23 cellular contexts compared by ENCODE assay signal in genomic region chrX:9510980-9511379, GRCh38. TPM values are rescaled to one million over a fixed set of nuclear protein-coding genes. Genes with fewer than 3 reads are reported as not detected.
DNase-seq lines count a peak whose midpoint lies in the region; ATAC-seq, FAIRE-seq and TF ChIP-seq lines count a peak whose summit lies in the region.
"Had no signal": no experiment of that assay in that cellular context is flagged by ENCODE, and none has a peak within 500 bp of the region (broad histone marks: within the 10 kb centered on the region; RNA-seq: fewer than 3 reads in every experiment).

No MANE protein-coding gene starts in this region.

- H4K5ac ChIP-seq in IMR-90 (ENCODE audit: low read depth, low read length), result no peak overlapping the region

- H2AK5ac ChIP-seq in IMR-90 (ENCODE audit: low read depth, low read length), result no peak overlapping the region

- no peaks in the 10 kb centered on the region for H3K9me1 ChIP-seq in IMR-90 (ENCODE audit: insufficient read depth, low read length)

- H3K27ac ChIP-seq in HepG2 (ENCODE audit: extremely low read length, insufficient read depth, low read length) (no peak overlapping the region), right lobe of liver (no peak overlapping the region), IMR-90 (ENCODE audit: insufficient read depth, low read length) (no peak overlapping the region), small intestine (ENCODE audit: low read depth in 1 of 2, low read length in 1 of 2) (no peak overlapping the region)
- H3K27ac ChIP-seq: BLaER1 treated with 17β-estradiol and CSF1 and Interleukin-3, amounts not matched to agents 10 nM and 100 nM; C4-2B had no signal

- no peaks in the 10 kb centered on the region for H4K20me1 ChIP-seq in HepG2 (ENCODE audit: insufficient read depth, low read length)
- peaks cover 16% of the 10 kb centered on the region for H4K20me1 ChIP-seq in IMR-90 (ENCODE audit: insufficient read depth, low read length)

- H3K4me2 ChIP-seq in HepG2 (ENCODE audit: low read depth, low read length) (no peak overlapping the region), IMR-90 (ENCODE audit: low read depth, low read length) (no peak overlapping the region)
- H3K4me2 ChIP-seq: BLaER1 treated with 17β-estradiol and CSF1 and Interleukin-3, amounts not matched to agents 10 nM and 100 nM had no signal

- no peak overlapping the region for H3K56ac ChIP-seq in IMR-90 (ENCODE audit: extremely low read depth, insufficient read depth, low read length)

- CTCF ChIA-PET in HepG2 (lab: Yijun Ruan, JAX; ENCODE audit: low intra/inter-chr PET ratio, low total read pairs), result no interaction called here
- CTCF ChIA-PET in IMR-90 (lab: Yijun Ruan, JAX), result no interaction called here

- no peak for TF ChIP-seq POLR2A in HepG2 (IDR thresholded peaks at IDR 0.05; ENCODE audit: insufficient read depth in 1 of 2, low read depth in 2 of 2, low read length in 2 of 2)
- TF ChIP-seq POLR2A in right lobe of liver (IDR thresholded peaks at IDR 0.05), result no peak
- TF ChIP-seq POLR2A in IMR-90 (IDR thresholded peaks at IDR 0.05; ENCODE audit: low read depth, low read length), result no peak

- no peak overlapping the region for H3K14ac ChIP-seq in IMR-90 (replicated peaks; ENCODE audit: low read depth, low read length)

- H3K9me3 Mint-ChIP-seq in nephron progenitor cell, result peaks cover 62% of the 10 kb centered on the region
- H3K9me3 Mint-ChIP-seq: CD4-positive, alpha-beta T cell; CD8-positive, alpha-beta T cell had no signal

- H3K79me2 ChIP-seq in HepG2 (ENCODE audit: insufficient read depth, low read length), result peaks cover 9% of the 10 kb centered on the region

- H3K27me3 Mint-ChIP-seq in nephron progenitor cell (ENCODE audit: low read depth, poor library complexity), result no peaks in the 10 kb centered on the region
- H3K27me3 Mint-ChIP-seq: B cell; CD4-positive, alpha-beta T cell had no signal

- FAIRE-seq in HepG2 (lab: Jason Lieb, UNC), result no peak
- FAIRE-seq in small intestine (lab: Jason Lieb, UNC), result no peak
- FAIRE-seq: A204.1, D721Med, G401.6, GM12891, GM19239 had no signal

- peaks cover 6% of the 10 kb centered on the region for H3K4me1 ChIP-seq in HepG2 (ENCODE audit: insufficient read depth, low read length)
- no peaks in the 10 kb centered on the region for H3K4me1 ChIP-seq in right lobe of liver
- no peaks in the 10 kb centered on the region for H3K4me1 ChIP-seq in IMR-90 (ENCODE audit: control insufficient read depth, insufficient read depth, low read length)
- no peaks in the 10 kb centered on the region for H3K4me1 ChIP-seq in small intestine (ENCODE audit: control insufficient read depth in 2 of 2, insufficient read depth in 1 of 2, low read depth in 1 of 2, low read length in 1 of 2)
- H3K4me1 ChIP-seq: Caco-2 had no signal

- H3K9ac ChIP-seq in HepG2 (ENCODE audit: insufficient read depth, low read depth, low read length), result no peak overlapping the region
- no peak overlapping the region for H3K9ac ChIP-seq in IMR-90 (ENCODE audit: low read depth, low read length)
- H3K9ac ChIP-seq: BLaER1 treated with 17β-estradiol and CSF1 and Interleukin-3, amounts not matched to agents 10 nM and 100 nM had no signal

- DNase-seq in HepG2 (ENCODE audit: low spot score) (no peak), right lobe of liver (no peak), IMR-90 (no peak), nephron progenitor cell (no peak), foreskin melanocyte (no peak), small intestine (no peak)
- DNase-seq: 8988T; AML-193; Caco-2; Calu3; CD4-positive, alpha-beta T cell; CD8-positive, alpha-beta T cell; DMS79 treated with DMSO at 0.1 percent for 48 hours; GF-D8 had no signal

- H3K23ac ChIP-seq in IMR-90 (ENCODE audit: low read depth, low read length), result no peak overlapping the region

- 100% methylated on average over 1 of the region's 3 CpGs for whole genome bisulfite sequencing in HepG2 (ENCODE audit: low lambda C conversion rate)
- WGBS in right lobe of liver (ENCODE audit: insufficient coverage, low coverage, low lambda C conversion rate, missing lambda C conversion rate), result 53% methylated on average over 3 of the region's 3 CpGs
- no CpG with 5 or more reads among the region's 3 CpGs for WGBS in IMR-90 (ENCODE audit: extremely low coverage in 2 of 2, insufficient read length in 1 of 2), 2 experiments
- 81 to 93% (median 86%) methylated on average over 3 of the region's 3 CpGs for WGBS in small intestine, 3 donors

- H3K79me1 ChIP-seq in IMR-90 (ENCODE audit: low read depth in 1 of 2, low read length in 2 of 2), result peaks cover 21 to 49% of the 10 kb centered on the region in 2 experiments

- TF ChIP-seq CTCF in HepG2 (CRISPR knock-in tag; IDR thresholded peaks at IDR 0.05), result no peak
- no peak for TF ChIP-seq CTCF in right lobe of liver (IDR thresholded peaks at IDR 0.05)
- TF ChIP-seq CTCF in IMR-90 (conservative IDR thresholded peaks at IDR 0.05; ENCODE audit: low read depth, low read length), result no peak
- TF ChIP-seq CTCF in nephron progenitor cell (IDR thresholded peaks at IDR 0.05), result no peak

- H2BK5ac ChIP-seq in IMR-90 (ENCODE audit: low read depth, low read length, poor library complexity, severe bottlenecking), result no peak overlapping the region

- H4K91ac ChIP-seq in IMR-90 (ENCODE audit: insufficient read depth, low read depth, low read length), result no peak overlapping the region

- TF ChIP-seq RAD21 in HepG2 (CRISPR knock-in tag; IDR thresholded peaks at IDR 0.05), result no peak
- TF ChIP-seq RAD21 in IMR-90 (IDR thresholded peaks at IDR 0.05; ENCODE audit: low read length), result no peak

- no peak overlapping the region for H2BK20ac ChIP-seq in IMR-90 (ENCODE audit: low read depth, low read length)

- H3K27me3 ChIP-seq in HepG2 (ENCODE audit: control insufficient read depth in 1 of 2, insufficient read depth in 2 of 2, low read length in 2 of 2), result no peaks in the 10 kb centered on the region
- no peaks in the 10 kb centered on the region for H3K27me3 ChIP-seq in right lobe of liver
- no peaks in the 10 kb centered on the region for H3K27me3 ChIP-seq in IMR-90 (ENCODE audit: control insufficient read depth, insufficient read depth, low read length)
- no peaks in the 10 kb centered on the region for H3K27me3 ChIP-seq in small intestine (ENCODE audit: control insufficient read depth in 2 of 2, insufficient read depth in 2 of 2, low read length in 2 of 2)
- H3K27me3 ChIP-seq: BLaER1 treated with 17β-estradiol and CSF1 and Interleukin-3, amounts not matched to agents 10 nM and 100 nM had no signal

- no peak overlapping the region for H2BK120ac ChIP-seq in IMR-90 (ENCODE audit: low read depth, low read length)

- no peak overlapping the region for H3K4ac ChIP-seq in IMR-90 (ENCODE audit: low read depth, low read length)

- in situ Hi-C loops in HepG2 (cut with HindIII; ENCODE audit: extremely low pct_ligation_motif_present, low pct_unique_long_range_greater_than_20kb) (no loop called here), IMR-90 (cut with MboI; ENCODE audit: low sequenced_read_pairs) (no loop called here)

- H3K36me3 ChIP-seq in HepG2 (replicated peaks in 1 of 2; ENCODE audit: control insufficient read depth in 1 of 2, insufficient read depth in 2 of 2, low read length in 2 of 2) (peaks cover 0 to 9% of the 10 kb centered on the region in 2 experiments; a peak in 2 of 5 replicates), right lobe of liver (no peaks in the 10 kb centered on the region), IMR-90 (ENCODE audit: control insufficient read depth, insufficient read depth, low read length) (0 out of 2 replicates have a peak, but pooled peaks cover 3% of the 10 kb centered on the region), small intestine (ENCODE audit: control insufficient read depth in 2 of 2, insufficient read depth in 2 of 2, low read length in 2 of 2) (no peaks in the 10 kb centered on the region)

- H3K9me3 ChIP-seq in HepG2 (ENCODE audit: low read length), result no peaks in the 10 kb centered on the region
- no peaks in the 10 kb centered on the region for H3K9me3 ChIP-seq in right lobe of liver
- H3K9me3 ChIP-seq in IMR-90 (ENCODE audit: control insufficient read depth, insufficient read depth, low read length), result no peaks in the 10 kb centered on the region; the same call in 1 of the 2 replicates
- no peaks in the 10 kb centered on the region for H3K9me3 ChIP-seq in small intestine (ENCODE audit: control insufficient read depth, low read depth)
- H3K9me3 ChIP-seq: Caco-2 had no signal

- intact Hi-C loops in HepG2 (cut with micrococcal nuclease; ENCODE audit: unreplicated experiment) (no loop called here), right lobe of liver (cut with DNase I) (no loop called here), IMR-90 (cut with micrococcal nuclease) (no loop called here)

- H3K4me3 Mint-ChIP-seq in nephron progenitor cell, result no peak overlapping the region
- H3K4me3 Mint-ChIP-seq: B cell; CD4-positive, alpha-beta T cell; CD8-positive, alpha-beta T cell had no signal

- no peak for TF ChIP-seq EP300 in HepG2 (IDR thresholded peaks at IDR 0.05; ENCODE audit: low read depth in 2 of 2, low read length in 2 of 2)
- no peak for TF ChIP-seq EP300 in HepG2 (CRISPR knock-in tag; IDR thresholded peaks at IDR 0.05; ENCODE audit: borderline replicate concordance)

- H2BK15ac ChIP-seq in IMR-90 (ENCODE audit: low read depth, low read length), result no peak overlapping the region

- H3K4me3 ChIP-seq in HepG2 (replicated peaks in 1 of 3; ENCODE audit: insufficient read depth in 1 of 3, low read depth in 2 of 3, low read length in 3 of 3), result no peak overlapping the region
- no peak overlapping the region for H3K4me3 ChIP-seq in right lobe of liver
- no peak overlapping the region for H3K4me3 ChIP-seq in IMR-90 (ENCODE audit: insufficient read depth, low read depth, low read length)
- H3K4me3 ChIP-seq in small intestine (ENCODE audit: low read depth in 1 of 2, low read length in 2 of 2), result no peak overlapping the region
- H3K4me3 ChIP-seq: BLaER1 treated with 17β-estradiol and CSF1 and Interleukin-3, amounts not matched to agents 10 nM and 100 nM had no signal

- peaks cover 88% of the 10 kb centered on the region for H3K36me3 Mint-ChIP-seq in nephron progenitor cell (ENCODE audit: low read depth)

- H2AFZ ChIP-seq in HepG2 (ENCODE audit: low read length) (no peak overlapping the region), IMR-90 (replicated peaks; ENCODE audit: low read length, poor library complexity) (no peak overlapping the region)

- peak overlapping the region; percentile 37 for H3K27ac Mint-ChIP-seq in nephron progenitor cell
- H3K27ac Mint-ChIP-seq: B cell; CD4-positive, alpha-beta T cell; CD8-positive, alpha-beta T cell had no signal

- H3K4me1 Mint-ChIP-seq in nephron progenitor cell, result peaks cover 25% of the 10 kb centered on the region

- dilution Hi-C loops in IMR-90 (cut with HindIII; ENCODE audit: low sequenced_read_pairs, unreplicated experiment), result no loop called here

- BruUV-seq in HepG2 (replicated peaks; lab: Mats Ljungman, UMichigan) (no TSS peak), IMR-90 (replicated peaks; lab: Mats Ljungman, UMichigan) (no TSS peak)

- no peak overlapping the region for H4K8ac ChIP-seq in IMR-90 (ENCODE audit: low read depth in 2 of 2, low read length in 2 of 2)

- H3K18ac ChIP-seq in IMR-90 (ENCODE audit: low read depth, low read length), result no peak overlapping the region

- POLR2A ChIA-PET in HepG2 (lab: Yijun Ruan, JAX) (no interaction called here), IMR-90 (lab: Charles Lee; ENCODE audit: unreplicated experiment) (no interaction called here)

- H2AK9ac ChIP-seq in IMR-90 (replicated peaks; ENCODE audit: low read depth, low read length, poor library complexity), result no peak overlapping the region

- ATAC-seq in HepG2 (no peak), right lobe of liver (no peak), IMR-90 (ENCODE audit: low read depth) (no peak), GM21390 (IDR thresholded peaks at IDR 0.05; ENCODE audit: unreplicated experiment) (no peak)
- ATAC-seq: CD8-positive, alpha-beta T cell had no signal

RNA-seq across cellular contexts. Expression of gene TBL1X, which starts 46.1 kb away (rescaled TPM):
- total RNA-seq in HepG2 (2016; rRNA removed; fragmentation: Illumina TruSeq; extraction: Trizol), result 17.6 and 23.9 TPM in 2 replicates
- total RNA-seq in HepG2 (2016; cell fraction: cytosol; rRNA removed; fragmentation: Illumina TruSeq; extraction: Trizol; ENCODE audit: low read depth), result 5.6 and 7.1 TPM in 2 replicates
- 17.3 and 22.5 TPM in 2 replicates for total RNA-seq in HepG2 (2016; cell fraction: insoluble cytoplasmic fraction; rRNA removed; fragmentation: Illumina TruSeq; extraction: Trizol)
- 20.1 and 26.9 TPM in 2 replicates for total RNA-seq in HepG2 (2016; cell fraction: membrane; rRNA removed; fragmentation: Illumina TruSeq; extraction: Trizol)
- total RNA-seq in HepG2 (2016; cell fraction: nucleus; rRNA removed; fragmentation: Illumina TruSeq; extraction: Trizol), result 17.2 and 18.5 TPM in 2 replicates
- polyA plus RNA-seq in HepG2 (2011; rRNA removed), result 14.4 and 19.9 TPM in 2 replicates
- polyA plus RNA-seq in HepG2 (2011; cell fraction: cytosol; rRNA removed), result 18.3 and 19.7 TPM in 2 replicates
- polyA plus RNA-seq in HepG2 (2011; cell fraction: nucleus; rRNA removed), result 19.7 and 23.1 TPM in 2 replicates
- polyA plus RNA-seq in HepG2 (2012), result 23.6 and 23.7 TPM in 2 replicates
- polyA plus RNA-seq in HepG2 (2016; cell fraction: cytosol; fragmentation: Illumina TruSeq; extraction: Trizol; ENCODE audit: low read depth), result 4.4 and 5.1 TPM in 2 replicates
- polyA plus RNA-seq in HepG2 (2016; cell fraction: insoluble cytoplasmic fraction; fragmentation: Illumina TruSeq; extraction: Trizol; ENCODE audit: low read depth), result 20.8 and 26.3 TPM in 2 replicates
- 15.3 and 16.7 TPM in 2 replicates for polyA plus RNA-seq in HepG2 (2016; cell fraction: membrane; fragmentation: Illumina TruSeq; extraction: Trizol; ENCODE audit: low read depth)
- polyA plus RNA-seq in HepG2 (2016; cell fraction: nucleus; fragmentation: Illumina TruSeq; extraction: Trizol; ENCODE audit: insufficient read depth, low read depth), result 20.1 and 21.0 TPM in 2 replicates
- polyA minus RNA-seq in HepG2 (2011; rRNA and poly(A)+ RNA removed; ENCODE audit: low replicate concordance), result 88.3 and 148 TPM in 2 replicates
- 24.9 and 29.0 TPM in 2 replicates for polyA minus RNA-seq in HepG2 (2011; cell fraction: cytosol; rRNA and poly(A)+ RNA removed)
- 61.7 and 70.2 TPM in 2 replicates for polyA minus RNA-seq in HepG2 (2011; cell fraction: nucleus; rRNA and poly(A)+ RNA removed)
- 10 to 100 TPM; 18.0 to 40.7 (median 20.8) TPM for total RNA-seq in right lobe of liver
- total RNA-seq in IMR-90 (2012; rRNA removed), result 20.8 and 21.1 TPM in 2 replicates
- polyA plus RNA-seq in IMR-90 (2012; rRNA removed), result 11.5 and 16.2 TPM in 2 replicates
- polyA plus RNA-seq in IMR-90 (2012; cell fraction: cytosol; rRNA removed), result 11.7 and 12.3 TPM in 2 replicates
- 18.6 and 30.7 TPM in 2 replicates for polyA plus RNA-seq in IMR-90 (2012; cell fraction: nucleus; rRNA removed; ENCODE audit: low replicate concordance)
- polyA plus RNA-seq in small intestine, result 1 to 10 TPM in 2 of 3 donors, under 1 TPM in 1; 0.89 to 4.7 (median 3.2) TPM
